ENCODE assay signal across 1 cellular context in genomic region chr9:33165263-33166151, GRCh38.
TF ChIP-seq lines count a peak whose summit lies in the region.

No MANE protein-coding gene starts in this region.

TF ChIP-seq in HepG2, 621 proteins besides CTCF, POLR2A, EP300 and RAD21 (continued from another document and continues in another):
- TF ChIP-seq ZNF770 (CRISPR knock-in tag; IDR thresholded peaks at IDR 0.05) (no peak), TARDBP (CRISPR knock-in tag; IDR thresholded peaks at IDR 0.05) (peak; percentile 87), ZNF432 (CRISPR knock-in tag; IDR thresholded peaks at IDR 0.05; ENCODE audit: borderline replicate concordance) (no peak), YEATS4 (CRISPR knock-in tag; IDR thresholded peaks at IDR 0.05; ENCODE audit: borderline replicate concordance) (peak; percentile 72), KMT2A (CRISPR knock-in tag; IDR thresholded peaks at IDR 0.05) (no peak; the same call in 1 of the 2 replicates), ZNF672 (CRISPR knock-in tag; IDR thresholded peaks at IDR 0.05) (no peak), ZNF318 (CRISPR knock-in tag; IDR thresholded peaks at IDR 0.05) (no peak), TCF7 (IDR thresholded peaks at IDR 0.05; ENCODE audit: low read depth) (no peak), ZNF20 (CRISPR knock-in tag; IDR thresholded peaks at IDR 0.05) (no peak), MXD4 (CRISPR knock-in tag; IDR thresholded peaks at IDR 0.05) (peak; percentile 63), AKNA (CRISPR knock-in tag; IDR thresholded peaks at IDR 0.05; ENCODE audit: borderline replicate concordance) (no peak), ZNF792 (CRISPR knock-in tag; IDR thresholded peaks at IDR 0.05) (no peak), ZNF180 (CRISPR knock-in tag; IDR thresholded peaks at IDR 0.05; ENCODE audit: borderline replicate concordance, low read depth) (no peak), SMAD9 (CRISPR knock-in tag; IDR thresholded peaks at IDR 0.05) (no peak), MTF1 (CRISPR knock-in tag; IDR thresholded peaks at IDR 0.05) (no peak), GZF1 (CRISPR knock-in tag; IDR thresholded peaks at IDR 0.05) (no peak), RBM22 (optimal IDR thresholded peaks at IDR 0.05; ENCODE audit: low read length) (no peak), NCOA1 (CRISPR knock-in tag; IDR thresholded peaks at IDR 0.05) (no peak), HIVEP1 (CRISPR knock-in tag; IDR thresholded peaks at IDR 0.05) (no peak; the same call in 1 of the 2 replicates), MAX (IDR thresholded peaks at IDR 0.05) (peak; percentile 58), ZNF75D (CRISPR knock-in tag; IDR thresholded peaks at IDR 0.05; ENCODE audit: borderline replicate concordance) (no peak), TCF12 (IDR thresholded peaks at IDR 0.05) (no peak), TCF12 (CRISPR knock-in tag; IDR thresholded peaks at IDR 0.05) (no peak), RAD51 (IDR thresholded peaks at IDR 0.05; ENCODE audit: borderline replicate concordance) (no peak), PREB (CRISPR knock-in tag; IDR thresholded peaks at IDR 0.05) (no peak), DMTF1 (CRISPR knock-in tag; IDR thresholded peaks at IDR 0.05) (no peak), ZNF382 (CRISPR knock-in tag; IDR thresholded peaks at IDR 0.05; ENCODE audit: borderline replicate concordance) (no peak), ZNF841 (CRISPR knock-in tag; IDR thresholded peaks at IDR 0.05; ENCODE audit: borderline replicate concordance) (no peak), PRMT3 (CRISPR knock-in tag; IDR thresholded peaks at IDR 0.05; ENCODE audit: borderline replicate concordance, low read depth) (no peak), NCOR1 (IDR thresholded peaks at IDR 0.05; ENCODE audit: borderline replicate concordance, low read length) (peak; percentile 68; the same call in 1 of the 2 replicates), FOXM1 (CRISPR knock-in tag; IDR thresholded peaks at IDR 0.05) (no peak), ZNF589 (CRISPR knock-in tag; conservative IDR thresholded peaks at IDR 0.05) (peak; percentile 77), ATRX (CRISPR knock-in tag; IDR thresholded peaks at IDR 0.05; ENCODE audit: borderline replicate concordance) (no peak), CREM (IDR thresholded peaks at IDR 0.05) (peak; percentile 74), CREM (CRISPR knock-in tag; IDR thresholded peaks at IDR 0.05) (no peak), POLR2G (IDR thresholded peaks at IDR 0.05; ENCODE audit: low read depth, low read length) (peak; percentile 81), HNF1A (IDR thresholded peaks at IDR 0.05; ENCODE audit: low read depth) (peak; percentile 82), HNF1A (CRISPR knock-in tag; IDR thresholded peaks at IDR 0.05; ENCODE audit: borderline replicate concordance) (peak; percentile 86), HHEX (CRISPR knock-in tag; IDR thresholded peaks at IDR 0.05) (peak; percentile 50; the same call in 1 of the 2 replicates)
